ENCODE assay signal across 20 cellular contexts in genomic region chr4:152431287-152431686, GRCh38.
DNase-seq lines count a peak whose midpoint lies in the region; ATAC-seq, FAIRE-seq and TF ChIP-seq lines count a peak whose summit lies in the region.
"Had no signal": no experiment of that assay in that cellular context is flagged by ENCODE, and none has a peak within 500 bp of the region (broad histone marks: within the 10 kb centered on the region; RNA-seq: fewer than 3 reads in every experiment).

No MANE protein-coding gene starts in this region.

- CTCF ChIA-PET in A549 (lab: Yijun Ruan, JAX) (no interaction called here), PC-9 (lab: Charles Lee) (no interaction called here)

- DNase-seq in A549 (ENCODE audit: low read depth in 1 of 2, low spot score in 1 of 2) (no peak), GM12892 (ENCODE audit: insufficient read length) (no peak), PC-9 (peak; percentile 3 to 56), left lung (no peak), WERI-Rb-1 (no peak), LoVo (ENCODE audit: low spot score) (no peak)
- DNase-seq: DMS79 treated with DMSO at 0.1 percent for 48 hours, NCI-H1436, NCI-H2081 treated with DMSO at 0.1 percent for 48 hours, NCI-H446, NCI-H748 treated with DMSO at 0.1 percent for 48 hours, Right ventricle myocardium superior, SK-N-SH had no signal

- no peaks in the 10 kb centered on the region for H3K9me3 ChIP-seq in A549
- H3K9me3 ChIP-seq in PC-9 (ENCODE audit: insufficient read depth, low read depth): no peaks in the 10 kb centered on the region
- H3K9me3 ChIP-seq in left lung: no peaks in the 10 kb centered on the region
- no peaks in the 10 kb centered on the region for H3K9me3 ChIP-seq in WERI-Rb-1 (ENCODE audit: severe bottlenecking)
- H3K9me3 ChIP-seq: HAP-1, SK-N-SH had no signal

- intact Hi-C loops in PC-9 (cut with micrococcal nuclease; ENCODE audit: unreplicated experiment): no loop called here
- intact Hi-C loops in left lung (cut with DNase I): no loop called here

- H4K20me1 ChIP-seq in PC-9 (ENCODE audit: insufficient read depth): no peaks in the 10 kb centered on the region

- no TSS peak for BruUV-seq in PC-9 (replicated peaks; lab: Mats Ljungman, UMichigan)

- 0 out of 2 replicates have a peak, but pooled peaks cover 3% of the 10 kb centered on the region for H3K79me2 ChIP-seq in PC-9 (ENCODE audit: low read depth)

- TF ChIP-seq POLR2A in A549 (IDR thresholded peaks at IDR 0.05; ENCODE audit: low read length) (no peak), GM12892 (IDR thresholded peaks at IDR 0.05; ENCODE audit: low read depth, low read length) (no peak)

- no peak overlapping the region for H2AFZ ChIP-seq in PC-9

- POLR2A ChIA-PET in A549 (lab: Yijun Ruan, JAX): no interaction called here
- POLR2A ChIA-PET in PC-9 (lab: Charles Lee; ENCODE audit: unreplicated experiment): interaction anchor here (0.6 kb wide), 1 partner anchor 105 kb away, joined by 8 read pairs; no protein-coding TSS in a partner anchor

- TF ChIP-seq EP300 in A549 (IDR thresholded peaks at IDR 0.05): no peak

- H3F3A ChIP-seq in PC-9 (ENCODE audit: insufficient read depth, low read depth): no peaks in the 10 kb centered on the region; the same call in 1 of the 2 replicates

- FAIRE-seq in A549 (lab: Jason Lieb, UNC) (no peak), GM12892 (lab: Jason Lieb, UNC) (peak; percentile 56)
- FAIRE-seq: A204.1, G401.6 had no signal

- H3K4me2 ChIP-seq in A549: 0 out of 3 replicates have a peak overlapping the region, but pooled peaks have one; percentile 6
- H3K4me2 ChIP-seq in PC-9: peak overlapping the region; percentile 18
- H3K4me2 ChIP-seq: SK-N-SH had no signal

- no peak for TF ChIP-seq RAD21 in A549 (conservative IDR thresholded peaks at IDR 0.05 in 1 of 2, IDR thresholded peaks at IDR 0.05 in 1 of 2)

- H3K4me1 ChIP-seq in A549: peaks cover 19% of the 10 kb centered on the region
- H3K4me1 ChIP-seq in PC-9 (replicated peaks; ENCODE audit: insufficient read depth): peaks cover 13% of the 10 kb centered on the region
- peaks cover 0 to 16% of the 10 kb centered on the region in 2 donors for H3K4me1 ChIP-seq in left lung

- ATAC-seq in A549: no peak
- peak; percentile 42 for ATAC-seq in left lung
- no peak for ATAC-seq in GM21526 (IDR thresholded peaks at IDR 0.05; ENCODE audit: low FRiP score, unreplicated experiment)
- no peak for ATAC-seq in GM18502 (IDR thresholded peaks at IDR 0.05; ENCODE audit: poor library complexity, unreplicated experiment)
- ATAC-seq: Panc1 had no signal

- TF ChIP-seq CTCF in A549 (IDR thresholded peaks at IDR 0.05): no peak
- TF ChIP-seq CTCF in PC-9 (conservative IDR thresholded peaks at IDR 0.05): no peak
- no peak for TF ChIP-seq CTCF in left lung (IDR thresholded peaks at IDR 0.05)
- TF ChIP-seq CTCF in WERI-Rb-1 (IDR thresholded peaks at IDR 0.05; ENCODE audit: low read depth, low read length): no peak

- H3K36me3 ChIP-seq in PC-9 (ENCODE audit: low read depth) (no peaks in the 10 kb centered on the region), left lung (peaks cover 0 to 4% of the 10 kb centered on the region in 2 donors), WERI-Rb-1 (no peaks in the 10 kb centered on the region)
- H3K36me3 ChIP-seq: HAP-1 had no signal

- H3K27ac ChIP-seq in A549 (no peak overlapping the region), PC-9 (peak overlapping the region; percentile 45), left lung (no peak overlapping the region), WERI-Rb-1 (no peak overlapping the region)
- H3K27ac ChIP-seq: C4-2B had no signal

- H3K9me2 ChIP-seq in PC-9 (ENCODE audit: insufficient read depth): no peaks in the 10 kb centered on the region
- H3K9me2 ChIP-seq: SK-N-SH had no signal

- H3K27me3 ChIP-seq in PC-9 (ENCODE audit: insufficient read depth, low read depth) (no peaks in the 10 kb centered on the region), left lung (no peaks in the 10 kb centered on the region), WERI-Rb-1 (ENCODE audit: insufficient read depth, low read depth, severe bottlenecking) (no peaks in the 10 kb centered on the region)

- H3K4me3 ChIP-seq in A549 (no peak overlapping the region), PC-9 (no peak overlapping the region), left lung (no peak overlapping the region), WERI-Rb-1 (ENCODE audit: low read depth, low read length) (no peak overlapping the region)
- H3K4me3 ChIP-seq: HAP-1 had no signal

TF ChIP-seq in A549, 52 proteins besides CTCF, POLR2A, EP300 and RAD21:
- TF ChIP-seq RARB (CRISPR knock-in tag; IDR thresholded peaks at IDR 0.05) (no peak), HDAC2 (IDR thresholded peaks at IDR 0.05) (no peak), ZC3H11A (IDR thresholded peaks at IDR 0.05) (no peak), E2F6 (IDR thresholded peaks at IDR 0.05; ENCODE audit: borderline replicate concordance, low read depth) (no peak), CEBPB (IDR thresholded peaks at IDR 0.05) (no peak), KDM1A (IDR thresholded peaks at IDR 0.05; ENCODE audit: low read depth) (no peak), ELK1 (IDR thresholded peaks at IDR 0.05; ENCODE audit: low read depth, low read length) (no peak), ZFP36 (IDR thresholded peaks at IDR 0.05; ENCODE audit: borderline replicate concordance, partially characterized antibody) (no peak), CBX2 (IDR thresholded peaks at IDR 0.05; ENCODE audit: borderline replicate concordance, low read depth) (no peak), NFE2L2 (conservative IDR thresholded peaks at IDR 0.05; ENCODE audit: low read length) (no peak), FOSB (CRISPR knock-in tag; IDR thresholded peaks at IDR 0.05) (no peak), RNF2 (IDR thresholded peaks at IDR 0.05; ENCODE audit: borderline replicate concordance, low read depth) (no peak), MYC (IDR thresholded peaks at IDR 0.05; ENCODE audit: borderline replicate concordance, low read length) (no peak), SMC3 (IDR thresholded peaks at IDR 0.05) (no peak), ZNF302 (CRISPR knock-in tag; IDR thresholded peaks at IDR 0.05) (no peak), BCL3 (IDR thresholded peaks at IDR 0.05) (no peak), KDM5A (IDR thresholded peaks at IDR 0.05) (no peak)

Comparison
In these comparisons a context has a peak if more than half of its experiments do, and no peak if none do; other contexts are left out.
1. DNase-seq: peak in PC-9 (2 of 2); none in A549 (0 of 2), GM12892 (single experiment), left lung (0 of 2), WERI-Rb-1 (single experiment) and LoVo (single experiment).